33 cellular contexts compared by ENCODE assay signal in genomic region chr3:183400352-183400751, GRCh38. TPM values are rescaled to one million over a fixed set of nuclear protein-coding genes. Genes with fewer than 3 reads are reported as not detected.
DNase-seq lines count a peak whose midpoint lies in the region; ATAC-seq, FAIRE-seq and TF ChIP-seq lines count a peak whose summit lies in the region.
"Had no signal": no experiment of that assay in that cellular context is flagged by ENCODE, and none has a peak within 500 bp of the region (broad histone marks: within the 10 kb centered on the region; RNA-seq: fewer than 3 reads in every experiment).

No MANE protein-coding gene starts in this region.

- H2AFZ ChIP-seq in H9 (ENCODE audit: low read length) = no peak overlapping the region
- H2AFZ ChIP-seq in H1 (ENCODE audit: low read length) = no peak overlapping the region

- H3K4me1 Mint-ChIP-seq in H9 = peaks cover 9 to 10% of the 10 kb centered on the region in 2 experiments
- H3K4me1 Mint-ChIP-seq in activated T-helper 2 cell treated with anti-CD3 and anti-CD28 coated beads, Interferon-gamma antibody, Interleukin-2, Interleukin-4, amounts not matched to agents 10 μg/mL and 5 μg/mL and 100 μg/mL, durations not matched to agents 14 hours and 24 hours and 36 hours (ENCODE audit: low read depth) = peaks cover 8% of the 10 kb centered on the region
- H3K4me1 Mint-ChIP-seq: activated B cell treated with CpG ODN at 0.5 μM for 24 hours, naive B cell had no signal

- H3K9me3 Mint-ChIP-seq in H9 = no peaks in the 10 kb centered on the region
- no peaks in the 10 kb centered on the region for H3K9me3 Mint-ChIP-seq in activated T-helper 2 cell treated with anti-CD3 and anti-CD28 coated beads, Interferon-gamma antibody, Interleukin-2, Interleukin-4, amounts not matched to agents 10 μg/mL and 5 μg/mL and 100 μg/mL, durations not matched to agents 14 hours and 24 hours and 36 hours
- H3K9me3 Mint-ChIP-seq: activated B cell treated with CpG ODN at 0.5 μM for 24 hours; CD4-positive, CD25-positive, alpha-beta regulatory T cell; naive B cell had no signal

- no peak overlapping the region for H2BK120ac ChIP-seq in H9 (ENCODE audit: low read depth, low read length, poor library complexity, severe bottlenecking)
- no peak overlapping the region for H2BK120ac ChIP-seq in H1 (replicated peaks; ENCODE audit: low read depth, low read length)

- no peak for TF ChIP-seq POLR2A in H1 (IDR thresholded peaks at IDR 0.05; ENCODE audit: control extremely low read depth in 1 of 2, low read depth in 2 of 2, low read length in 2 of 2)

- H2BK5ac ChIP-seq in H9 (ENCODE audit: insufficient read length, low read length) (no peak overlapping the region), H1 (ENCODE audit: low read depth, low read length) (no peak overlapping the region)

- H2BK20ac ChIP-seq in H9 (ENCODE audit: low read depth, low read length, poor library complexity, severe bottlenecking) = no peak overlapping the region
- H2BK20ac ChIP-seq in H1 (ENCODE audit: low read length) = no peak overlapping the region

- no peak overlapping the region; a peak in 1 of 5 replicates for H3K4me3 Mint-ChIP-seq in H9
- no peak overlapping the region for H3K4me3 Mint-ChIP-seq in activated T-helper 2 cell treated with anti-CD3 and anti-CD28 coated beads, Interferon-gamma antibody, Interleukin-2, Interleukin-4, amounts not matched to agents 10 μg/mL and 5 μg/mL and 100 μg/mL, durations not matched to agents 14 hours and 24 hours and 36 hours (ENCODE audit: low read depth)
- H3K4me3 Mint-ChIP-seq: activated B cell treated with CpG ODN at 0.5 μM for 24 hours; activated CD8-positive, alpha-beta memory T cell treated with anti-CD3 and anti-CD28 coated beads, Interleukin-2, amount 10 ng/mL, durations not matched to agents 7 days and 5 days; CD4-positive, CD25-positive, alpha-beta regulatory T cell; naive B cell had no signal

- ATAC-seq in HG02973 (IDR thresholded peaks at IDR 0.05; ENCODE audit: unreplicated experiment) = no peak
- ATAC-seq: A549; activated CD8-positive, alpha-beta memory T cell treated with anti-CD3 and anti-CD28 coated beads, Interleukin-2, amount 10 ng/mL, durations not matched to agents 7 days and 5 days; right lobe of liver had no signal

- H3K9me3 ChIP-seq in BE2C = no peaks in the 10 kb centered on the region
- H3K9me3 ChIP-seq in H9 (ENCODE audit: control insufficient read depth, low read depth, low read length) = no peaks in the 10 kb centered on the region
- no peaks in the 10 kb centered on the region for H3K9me3 ChIP-seq in H1 (ENCODE audit: insufficient read depth in 2 of 2, low read depth in 1 of 2, low read length in 1 of 2)
- H3K9me3 ChIP-seq: A549, colonic mucosa, left ventricle myocardium inferior, neutrophil, right lobe of liver, stomach, vagina had no signal

- H3K4me3 ChIP-seq in BE2C (ENCODE audit: low read depth, low read length) (peak overlapping the region; percentile 27), H1 (ENCODE audit: extremely low read depth in 1 of 4, insufficient read depth in 2 of 4, low read depth in 3 of 4, low read length in 4 of 4) (no peak overlapping the region)
- H3K4me3 ChIP-seq: A549, colonic mucosa, left ventricle myocardium inferior, right lobe of liver, stomach, vagina had no signal

- POLR2A ChIA-PET in H1 (lab: Charles Lee; ENCODE audit: partially characterized antibody) = interaction anchor here (1.2 kb wide), 1 partner anchor 9 kb away, joined by 3 read pairs; no protein-coding TSS in a partner anchor

- H4K20me1 ChIP-seq in H9 (ENCODE audit: control insufficient read depth, insufficient read depth, insufficient read length) (no peaks in the 10 kb centered on the region), H1 (replicated peaks in 1 of 2; ENCODE audit: control insufficient read depth in 1 of 2, insufficient read depth in 2 of 2, low read length in 2 of 2) (no peaks in the 10 kb centered on the region)

- H3K18ac ChIP-seq in H9 (ENCODE audit: insufficient read length, low read depth, low read length) = no peak overlapping the region
- H3K18ac ChIP-seq in H1 (ENCODE audit: extremely low read depth, low read length) = no peak overlapping the region

- H4K91ac ChIP-seq in H9 (ENCODE audit: insufficient read length, low read depth, low read length) (no peak overlapping the region), H1 (replicated peaks; ENCODE audit: insufficient read length, low read length) (no peak overlapping the region)

- no peak overlapping the region for H3T11ph ChIP-seq in H9 (ENCODE audit: low read length)

- no peaks in the 10 kb centered on the region for H3K79me1 ChIP-seq in H9 (ENCODE audit: insufficient read depth, low read depth, low read length, poor library complexity, severe bottlenecking)
- no peaks in the 10 kb centered on the region for H3K79me1 ChIP-seq in H1 (ENCODE audit: low read depth, low read length)

- no peak overlapping the region for H3K23ac ChIP-seq in H9 (ENCODE audit: insufficient read length, low read depth, low read length)
- H3K23ac ChIP-seq in H1 (ENCODE audit: insufficient read length) = no peak overlapping the region

- WGBS in H9 (ENCODE audit: extremely low coverage, insufficient read length, low lambda C conversion rate) = no CpG with 5 or more reads among the region's 13 CpGs
- WGBS in H1 (ENCODE audit: extremely low coverage in 1 of 2, insufficient coverage in 1 of 2, insufficient read length in 1 of 2, insufficient replicate concordance in 2 of 2, low coverage in 1 of 2, low lambda C conversion rate in 2 of 2, missing lambda C conversion rate in 1 of 2), 2 experiments = 72% methylated on average over 13 of the region's 13 CpGs; no CpG with 5 or more reads in 1 of the 2 experiments

- H3K4me1 ChIP-seq in BE2C (peaks cover 3% of the 10 kb centered on the region), H9 (ENCODE audit: insufficient read depth, low read length) (no peaks in the 10 kb centered on the region), H1 (replicated peaks in 1 of 4; ENCODE audit: control insufficient read depth in 3 of 4, insufficient read depth in 4 of 4, low read length in 3 of 4) (no peaks in the 10 kb centered on the region; a peak in 1 of 7 replicates)
- H3K4me1 ChIP-seq: A549, colonic mucosa, left ventricle myocardium inferior, right lobe of liver, stomach, vagina had no signal

- H2BK12ac ChIP-seq in H9 (ENCODE audit: insufficient read length, low read depth, low read length) (no peak overlapping the region), H1 (ENCODE audit: low read depth, low read length) (no peak overlapping the region)

- H4K8ac ChIP-seq in H9 (replicated peaks; ENCODE audit: insufficient read length, low read depth, low read length) (no peak overlapping the region), H1 (ENCODE audit: extremely low read depth, insufficient read depth, low read length) (no peak overlapping the region)

- no peaks in the 10 kb centered on the region for H3K23me2 ChIP-seq in H9 (ENCODE audit: insufficient read length, low read depth, low read length, poor library complexity, severe bottlenecking)
- no peaks in the 10 kb centered on the region for H3K23me2 ChIP-seq in H1 (ENCODE audit: low read depth, low read length)

- no peak overlapping the region for H3K4me2 ChIP-seq in H9 (ENCODE audit: insufficient read depth, insufficient read length, low read length)
- H3K4me2 ChIP-seq in H1 (ENCODE audit: insufficient read depth in 1 of 2, low read depth in 2 of 2, low read length in 2 of 2) = no peak overlapping the region
- H3K4me2 ChIP-seq: A549 had no signal

- H3K27me3 ChIP-seq in BE2C (no peaks in the 10 kb centered on the region), H9 (ENCODE audit: insufficient read depth, low read length) (no peaks in the 10 kb centered on the region), H1 (replicated peaks in 1 of 4; ENCODE audit: control insufficient read depth in 3 of 4, extremely low read depth in 1 of 4, insufficient read depth in 3 of 4, low read length in 3 of 4) (no peaks in the 10 kb centered on the region)
- H3K27me3 ChIP-seq: colonic mucosa, neutrophil, right lobe of liver, vagina had no signal

- H3K9ac ChIP-seq in H9 (ENCODE audit: extremely low read depth, insufficient read length, low read length) (no peak overlapping the region), H1 (replicated peaks in 1 of 4; ENCODE audit: extremely low read depth in 1 of 4, low read depth in 3 of 4, low read length in 3 of 4) (no peak overlapping the region)

- TF ChIP-seq EP300 in H1 (IDR thresholded peaks at IDR 0.05; ENCODE audit: borderline replicate concordance in 1 of 2, low read depth in 2 of 2, low read length in 2 of 2) = no peak

- no peaks in the 10 kb centered on the region for H3K36me3 Mint-ChIP-seq in H9 (ENCODE audit: insufficient read depth in 1 of 3, low read depth in 3 of 3)
- H3K36me3 Mint-ChIP-seq in activated T-helper 2 cell treated with anti-CD3 and anti-CD28 coated beads, Interferon-gamma antibody, Interleukin-2, Interleukin-4, amounts not matched to agents 10 μg/mL and 5 μg/mL and 100 μg/mL, durations not matched to agents 14 hours and 24 hours and 36 hours (ENCODE audit: low read depth) = no peaks in the 10 kb centered on the region
- H3K36me3 Mint-ChIP-seq: CD4-positive, CD25-positive, alpha-beta regulatory T cell; naive B cell had no signal

- no peaks in the 10 kb centered on the region for H3K27me3 Mint-ChIP-seq in H9 (ENCODE audit: low read depth)
- H3K27me3 Mint-ChIP-seq in activated T-helper 2 cell treated with anti-CD3 and anti-CD28 coated beads, Interferon-gamma antibody, Interleukin-2, Interleukin-4, amounts not matched to agents 10 μg/mL and 5 μg/mL and 100 μg/mL, durations not matched to agents 14 hours and 24 hours and 36 hours (ENCODE audit: low read depth) = peaks cover 2% of the 10 kb centered on the region
- H3K27me3 Mint-ChIP-seq: activated CD8-positive, alpha-beta memory T cell treated with anti-CD3 and anti-CD28 coated beads, Interleukin-2, amount 10 ng/mL, durations not matched to agents 7 days and 5 days; CD4-positive, CD25-positive, alpha-beta regulatory T cell had no signal

- peak; percentile 58 for FAIRE-seq in H1 (lab: Jason Lieb, UNC)
- FAIRE-seq: A549, astrocyte, GM12892 had no signal

- intact Hi-C loops in activated T-helper 2 cell treated with anti-CD3 and anti-CD28 coated beads, Interferon-gamma antibody, Interleukin-2, Interleukin-4, amounts not matched to agents 10 μg/mL and 5 μg/mL and 100 μg/mL, durations not matched to agents 14 hours and 24 hours and 36 hours (cut with micrococcal nuclease) = no loop called here

- H3K27ac ChIP-seq in H9 (ENCODE audit: insufficient read length, low read depth, low read length) = no peak overlapping the region
- no peak overlapping the region for H3K27ac ChIP-seq in H1 (ENCODE audit: low read depth, low read length)
- H3K27ac ChIP-seq: A549, colonic mucosa, left ventricle myocardium inferior, neutrophil, right lobe of liver, stomach, vagina had no signal

- H2BK15ac ChIP-seq in H9 (ENCODE audit: low read depth, low read length) = no peak overlapping the region
- H2BK15ac ChIP-seq in H1 (ENCODE audit: low read length) = no peak overlapping the region

- no peak overlapping the region for H3K4ac ChIP-seq in H9 (ENCODE audit: low read depth, low read length)
- no peak overlapping the region for H3K4ac ChIP-seq in H1 (replicated peaks; ENCODE audit: insufficient read length, low read depth, low read length)

- no peak for TF ChIP-seq RAD21 in H1 (IDR thresholded peaks at IDR 0.05 in 1 of 2, conservative IDR thresholded peaks at IDR 0.05 in 1 of 2; ENCODE audit: low read depth in 2 of 2, low read length in 2 of 2)

- H3K27ac Mint-ChIP-seq in H9 = peak overlapping the region in 2 of 3 experiments; percentile 3 to 20; a peak in 2 of 7 replicates
- no peak overlapping the region for H3K27ac Mint-ChIP-seq in activated T-helper 2 cell treated with anti-CD3 and anti-CD28 coated beads, Interferon-gamma antibody, Interleukin-2, Interleukin-4, amounts not matched to agents 10 μg/mL and 5 μg/mL and 100 μg/mL, durations not matched to agents 14 hours and 24 hours and 36 hours
- H3K27ac Mint-ChIP-seq: activated B cell treated with CpG ODN at 0.5 μM for 24 hours; activated CD8-positive, alpha-beta memory T cell treated with anti-CD3 and anti-CD28 coated beads, Interleukin-2, amount 10 ng/mL, durations not matched to agents 7 days and 5 days; CD4-positive, CD25-positive, alpha-beta regulatory T cell; naive B cell had no signal

- H3K79me2 ChIP-seq in H9 (ENCODE audit: insufficient read depth, low read length) (no peaks in the 10 kb centered on the region), H1 (ENCODE audit: control insufficient read depth in 1 of 2, insufficient read depth in 2 of 2, low read length in 2 of 2) (no peaks in the 10 kb centered on the region; a peak in 1 of 4 replicates)

- H4K5ac ChIP-seq in H9 (ENCODE audit: insufficient read length, low read depth, low read length) (no peak overlapping the region), H1 (ENCODE audit: insufficient read length, low read depth, low read length) (no peak overlapping the region)

- H3K36me3 ChIP-seq in BE2C (no peaks in the 10 kb centered on the region), H1 (ENCODE audit: control insufficient read depth in 2 of 4, insufficient read depth in 4 of 4, low read length in 3 of 4) (no peaks in the 10 kb centered on the region)
- H3K36me3 ChIP-seq: colonic mucosa, left ventricle myocardium inferior, neutrophil, right lobe of liver, stomach, vagina had no signal

- CTCF ChIA-PET in H1 (lab: Charles Lee; ENCODE audit: partially characterized antibody) = interaction anchor here (1.0 kb wide), 1 partner anchor 14 kb away, joined by 3 read pairs; no protein-coding TSS in a partner anchor

- no peak for TF ChIP-seq CTCF in BE2C (IDR thresholded peaks at IDR 0.05; ENCODE audit: low read depth, low read length)
- no peak for TF ChIP-seq CTCF in H9 (conservative IDR thresholded peaks at IDR 0.05)
- TF ChIP-seq CTCF in H1 (IDR thresholded peaks at IDR 0.05; ENCODE audit: control extremely low read depth in 1 of 3, insufficient read depth in 1 of 3, low read depth in 1 of 3, low read length in 3 of 3) = no peak

- H2AK5ac ChIP-seq in H9 (ENCODE audit: insufficient read length, low read length) (no peak overlapping the region), H1 (ENCODE audit: low read depth, low read length) (no peak overlapping the region)

- H3K14ac ChIP-seq in H9 (ENCODE audit: insufficient read depth, low read length) (no peak overlapping the region), H1 (ENCODE audit: insufficient read length) (no peak overlapping the region)

- H3K56ac ChIP-seq in H9 (ENCODE audit: insufficient read length, low read depth, low read length) (no peak overlapping the region), H1 (replicated peaks; ENCODE audit: insufficient read length, low read depth, low read length) (no peak overlapping the region)

- DNase-seq in BE2C = peak; percentile 14
- DNase-seq in H9 = no peak
- DNase-seq in OCI-M1 (lab: John Stamatoyannopoulos, UW) = peak; percentile 47
- no peak for DNase-seq in H1 (ENCODE audit: low read depth in 1 of 2, low spot score in 2 of 2)
- no peak for DNase-seq in activated T-helper 2 cell treated with anti-CD3 and anti-CD28 coated beads, Interferon-gamma antibody, Interleukin-2, Interleukin-4, amounts not matched to agents 10 μg/mL and 5 μg/mL and 100 μg/mL, durations not matched to agents 14 hours and 24 hours and 36 hours (ENCODE audit: low spot score)
- no peak for DNase-seq in activated CD4-positive, alpha-beta T cell treated with anti-CD3 and anti-CD28 coated beads, Interleukin-2, amount 50 U/mL, for 1 hour
- no peak for DNase-seq in GDM1 (lab: John Stamatoyannopoulos, UW)
- DNase-seq: activated B cell treated with CpG ODN at 0.5 μM for 24 hours; activated CD8-positive, alpha-beta memory T cell treated with anti-CD3 and anti-CD28 coated beads, Interleukin-2, amount 10 ng/mL, durations not matched to agents 7 days and 5 days; activated T-cell treated with anti-CD3 and anti-CD28 coated beads, Interleukin-2, amount 50 U/mL, for 48 hours; Calu3; CD4-positive, CD25-positive, alpha-beta regulatory T cell; colonic mucosa; effector CD8-positive, alpha-beta T cell; left ventricle myocardium inferior; midbrain; naive B cell; NCI-H1048; NCI-H1694; posterior cingulate gyrus; right lobe of liver; SIG-M5; stimulated activated CD4-positive, alpha-beta T cell treated with anti-CD3 and anti-CD28 coated beads, Interleukin-4, amount 100 ng/mL, for 1 hour; stomach; SW 1271; T1000 had no signal

RNA-seq across cellular contexts. Expression of gene MCF2L2, which starts 28.1 kb away (rescaled TPM):
- 4.8 TPM for polyA plus RNA-seq in BE2C (2012; ENCODE audit: insufficient read depth, insufficient read length, low read depth)
- 5.5 and 6.4 TPM in 2 replicates for total RNA-seq in H9 (2021)
- 12.2 and 13.7 TPM in 2 replicates for total RNA-seq in H1 (2021; fragmentation: NEBNext Ultra II Directional; extraction: Animal tissue kit (Norgen Biotek cat#: 25700))
- 4.1 and 4.2 TPM in 2 replicates for polyA plus RNA-seq in H1 (2011; rRNA removed)
- polyA plus RNA-seq in H1 (2011; cell fraction: cytosol; rRNA removed) = 5.8 TPM
- polyA plus RNA-seq in H1 (2011; cell fraction: nucleus; rRNA removed) = 15.6 TPM
- polyA plus RNA-seq in H1 (2012, experiment 1 of 2) = 5.2 to 8.0 TPM (median 5.7 TPM) in 4 replicates
- 0.46 TPM for polyA plus RNA-seq in H1 (2012, experiment 2 of 2)
- polyA plus RNA-seq in H1 (2013, experiment 1 of 2) = 4.7 TPM
- polyA plus RNA-seq in H1 (2013, experiment 2 of 2) = 4.2 TPM
- 17.6 and 18.9 TPM in 2 replicates for polyA minus RNA-seq in H1 (2011; rRNA and poly(A)+ RNA removed)
- polyA minus RNA-seq in H1 (2011; cell fraction: cytosol; rRNA and poly(A)+ RNA removed) = 10.4 TPM
- polyA minus RNA-seq in H1 (2011; cell fraction: nucleus; rRNA and poly(A)+ RNA removed) = 25.9 TPM
- 7.5 and 8.3 TPM in 2 replicates for total RNA-seq in activated T-helper 2 cell treated with anti-CD3 and anti-CD28 coated beads, Interferon-gamma antibody, Interleukin-2, Interleukin-4, amounts not matched to agents 10 μg/mL and 5 μg/mL and 100 μg/mL, durations not matched to agents 14 hours and 24 hours and 36 hours
- total RNA-seq: HT-29 had no signal

Comparison
In these comparisons a context has a peak if more than half of its experiments do, and no peak if none do; other contexts are left out.
1. DNase-seq: peak in BE2C (single experiment) and OCI-M1 (single experiment); none in H9 (single experiment), H1 (0 of 2), activated T-helper 2 cell treated with anti-CD3 and anti-CD28 coated beads, Interferon-gamma antibody, Interleukin-2, Interleukin-4, amounts not matched to agents 10 μg/mL and 5 μg/mL and 100 μg/mL, durations not matched to agents 14 hours and 24 hours and 36 hours (single experiment), activated CD4-positive, alpha-beta T cell treated with anti-CD3 and anti-CD28 coated beads, Interleukin-2, amount 50 U/mL, for 1 hour (single experiment) and GDM1 (single experiment).